In the genomic region with DNA sequence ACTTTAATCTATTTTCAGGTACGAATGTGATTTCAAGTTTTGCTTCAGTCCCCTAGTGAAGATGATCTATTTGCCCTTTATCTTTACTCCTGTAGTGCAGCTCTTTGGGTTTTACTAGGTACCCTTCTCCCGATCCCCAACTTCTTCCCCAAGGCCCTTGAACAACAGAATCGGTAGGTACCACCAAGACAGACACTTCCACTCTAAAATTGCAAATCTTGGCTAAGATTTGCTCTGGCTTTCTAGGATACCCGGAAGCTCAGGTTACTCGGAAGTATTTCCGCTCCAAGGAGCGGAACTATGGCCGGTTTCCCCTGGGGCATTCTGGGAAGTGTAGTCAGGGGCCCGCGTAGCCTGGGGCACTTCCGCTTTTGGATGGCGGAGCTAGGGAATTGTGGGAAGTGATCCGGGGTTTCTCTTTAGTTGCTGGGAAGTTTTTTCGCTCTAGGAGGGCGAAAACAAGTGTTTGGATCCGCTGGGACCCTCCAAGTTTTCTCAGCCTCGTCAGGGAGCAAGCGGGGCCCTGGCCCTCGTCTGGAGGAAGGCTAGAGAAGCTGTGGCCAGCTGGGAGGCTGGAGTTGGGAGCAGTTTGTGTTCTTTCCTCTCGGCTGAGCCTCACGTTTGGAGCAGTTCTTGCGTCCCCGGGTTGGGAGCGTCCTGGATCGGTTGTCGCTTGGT, we compare ENCODE assay signal across 1 cellular context.
A peak's percentile ranks its signal among the peaks of the same experiment; 100 is the strongest.
TF ChIP-seq lines count a peak whose summit lies in the region.

No MANE protein-coding gene starts in this region.

TF ChIP-seq in GM12878, 131 proteins besides CTCF, POLR2A, EP300 and RAD21 (continued from another document and continues in another):
- TF ChIP-seq CHD4 (IDR thresholded peaks at IDR 0.05), result no peak
- TF ChIP-seq, protein P1, sequence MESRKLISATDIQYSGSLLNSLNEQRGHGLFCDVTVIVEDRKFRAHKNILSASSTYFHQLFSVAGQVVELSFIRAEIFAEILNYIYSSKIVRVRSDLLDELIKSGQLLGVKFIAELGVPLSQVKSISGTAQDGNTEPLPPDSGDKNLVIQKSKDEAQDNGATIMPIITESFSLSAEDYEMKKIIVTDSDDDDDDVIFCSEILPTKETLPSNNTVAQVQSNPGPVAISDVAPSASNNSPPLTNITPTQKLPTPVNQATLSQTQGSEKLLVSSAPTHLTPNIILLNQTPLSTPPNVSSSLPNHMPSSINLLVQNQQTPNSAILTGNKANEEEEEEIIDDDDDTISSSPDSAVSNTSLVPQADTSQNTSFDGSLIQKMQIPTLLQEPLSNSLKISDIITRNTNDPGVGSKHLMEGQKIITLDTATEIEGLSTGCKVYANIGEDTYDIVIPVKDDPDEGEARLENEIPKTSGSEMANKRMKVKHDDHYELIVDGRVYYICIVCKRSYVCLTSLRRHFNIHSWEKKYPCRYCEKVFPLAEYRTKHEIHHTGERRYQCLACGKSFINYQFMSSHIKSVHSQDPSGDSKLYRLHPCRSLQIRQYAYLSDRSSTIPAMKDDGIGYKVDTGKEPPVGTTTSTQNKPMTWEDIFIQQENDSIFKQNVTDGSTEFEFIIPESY (IDR thresholded peaks at IDR 0.05), result no peak
- no peak for TF ChIP-seq ZBED1 (IDR thresholded peaks at IDR 0.05; ENCODE audit: borderline replicate concordance)
- TF ChIP-seq CBFB (IDR thresholded peaks at IDR 0.05; ENCODE audit: low read depth), result 0 out of 2 replicates have a peak, but pooled peaks have one; percentile 32
- TF ChIP-seq, protein P2, sequence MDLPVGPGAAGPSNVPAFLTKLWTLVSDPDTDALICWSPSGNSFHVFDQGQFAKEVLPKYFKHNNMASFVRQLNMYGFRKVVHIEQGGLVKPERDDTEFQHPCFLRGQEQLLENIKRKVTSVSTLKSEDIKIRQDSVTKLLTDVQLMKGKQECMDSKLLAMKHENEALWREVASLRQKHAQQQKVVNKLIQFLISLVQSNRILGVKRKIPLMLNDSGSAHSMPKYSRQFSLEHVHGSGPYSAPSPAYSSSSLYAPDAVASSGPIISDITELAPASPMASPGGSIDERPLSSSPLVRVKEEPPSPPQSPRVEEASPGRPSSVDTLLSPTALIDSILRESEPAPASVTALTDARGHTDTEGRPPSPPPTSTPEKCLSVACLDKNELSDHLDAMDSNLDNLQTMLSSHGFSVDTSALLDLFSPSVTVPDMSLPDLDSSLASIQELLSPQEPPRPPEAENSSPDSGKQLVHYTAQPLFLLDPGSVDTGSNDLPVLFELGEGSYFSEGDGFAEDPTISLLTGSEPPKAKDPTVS (IDR thresholded peaks at IDR 0.05; ENCODE audit: low read depth, low read length), result no peak
- TF ChIP-seq GATAD2B (conservative IDR thresholded peaks at IDR 0.05; ENCODE audit: low read depth), result 0 out of 2 replicates have a peak, but pooled peaks have one; percentile 22
- TF ChIP-seq JUND (IDR thresholded peaks at IDR 0.05; ENCODE audit: low read depth, low read length), result no peak
- TF ChIP-seq NBN (IDR thresholded peaks at IDR 0.05), result peak; percentile 55; the same call in 1 of the 2 replicates
- TF ChIP-seq, protein P3, sequence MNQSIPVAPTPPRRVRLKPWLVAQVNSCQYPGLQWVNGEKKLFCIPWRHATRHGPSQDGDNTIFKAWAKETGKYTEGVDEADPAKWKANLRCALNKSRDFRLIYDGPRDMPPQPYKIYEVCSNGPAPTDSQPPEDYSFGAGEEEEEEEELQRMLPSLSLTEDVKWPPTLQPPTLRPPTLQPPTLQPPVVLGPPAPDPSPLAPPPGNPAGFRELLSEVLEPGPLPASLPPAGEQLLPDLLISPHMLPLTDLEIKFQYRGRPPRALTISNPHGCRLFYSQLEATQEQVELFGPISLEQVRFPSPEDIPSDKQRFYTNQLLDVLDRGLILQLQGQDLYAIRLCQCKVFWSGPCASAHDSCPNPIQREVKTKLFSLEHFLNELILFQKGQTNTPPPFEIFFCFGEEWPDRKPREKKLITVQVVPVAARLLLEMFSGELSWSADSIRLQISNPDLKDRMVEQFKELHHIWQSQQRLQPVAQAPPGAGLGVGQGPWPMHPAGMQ (IDR thresholded peaks at IDR 0.05; ENCODE audit: borderline replicate concordance), result no peak
- no peak; the same call in 1 of the 2 replicates for TF ChIP-seq MEF2A (IDR thresholded peaks at IDR 0.05; ENCODE audit: insufficient read depth, low read depth, low read length)
- TF ChIP-seq, protein P4, sequence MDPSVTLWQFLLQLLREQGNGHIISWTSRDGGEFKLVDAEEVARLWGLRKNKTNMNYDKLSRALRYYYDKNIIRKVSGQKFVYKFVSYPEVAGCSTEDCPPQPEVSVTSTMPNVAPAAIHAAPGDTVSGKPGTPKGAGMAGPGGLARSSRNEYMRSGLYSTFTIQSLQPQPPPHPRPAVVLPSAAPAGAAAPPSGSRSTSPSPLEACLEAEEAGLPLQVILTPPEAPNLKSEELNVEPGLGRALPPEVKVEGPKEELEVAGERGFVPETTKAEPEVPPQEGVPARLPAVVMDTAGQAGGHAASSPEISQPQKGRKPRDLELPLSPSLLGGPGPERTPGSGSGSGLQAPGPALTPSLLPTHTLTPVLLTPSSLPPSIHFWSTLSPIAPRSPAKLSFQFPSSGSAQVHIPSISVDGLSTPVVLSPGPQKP (IDR thresholded peaks at IDR 0.05; ENCODE audit: low read depth, low read length), result peak; percentile 95
- no peak for TF ChIP-seq BRCA1 (IDR thresholded peaks at IDR 0.05; ENCODE audit: low read depth, low read length)
- no peak for TF ChIP-seq SMC3 (IDR thresholded peaks at IDR 0.05; ENCODE audit: borderline replicate concordance, low read length)
- TF ChIP-seq, protein P5, sequence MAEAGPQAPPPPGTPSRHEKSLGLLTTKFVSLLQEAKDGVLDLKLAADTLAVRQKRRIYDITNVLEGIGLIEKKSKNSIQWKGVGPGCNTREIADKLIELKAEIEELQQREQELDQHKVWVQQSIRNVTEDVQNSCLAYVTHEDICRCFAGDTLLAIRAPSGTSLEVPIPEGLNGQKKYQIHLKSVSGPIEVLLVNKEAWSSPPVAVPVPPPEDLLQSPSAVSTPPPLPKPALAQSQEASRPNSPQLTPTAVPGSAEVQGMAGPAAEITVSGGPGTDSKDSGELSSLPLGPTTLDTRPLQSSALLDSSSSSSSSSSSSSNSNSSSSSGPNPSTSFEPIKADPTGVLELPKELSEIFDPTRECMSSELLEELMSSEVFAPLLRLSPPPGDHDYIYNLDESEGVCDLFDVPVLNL (IDR thresholded peaks at IDR 0.05; ENCODE audit: low read depth, low read length), result no peak
- TF ChIP-seq, protein P6, sequence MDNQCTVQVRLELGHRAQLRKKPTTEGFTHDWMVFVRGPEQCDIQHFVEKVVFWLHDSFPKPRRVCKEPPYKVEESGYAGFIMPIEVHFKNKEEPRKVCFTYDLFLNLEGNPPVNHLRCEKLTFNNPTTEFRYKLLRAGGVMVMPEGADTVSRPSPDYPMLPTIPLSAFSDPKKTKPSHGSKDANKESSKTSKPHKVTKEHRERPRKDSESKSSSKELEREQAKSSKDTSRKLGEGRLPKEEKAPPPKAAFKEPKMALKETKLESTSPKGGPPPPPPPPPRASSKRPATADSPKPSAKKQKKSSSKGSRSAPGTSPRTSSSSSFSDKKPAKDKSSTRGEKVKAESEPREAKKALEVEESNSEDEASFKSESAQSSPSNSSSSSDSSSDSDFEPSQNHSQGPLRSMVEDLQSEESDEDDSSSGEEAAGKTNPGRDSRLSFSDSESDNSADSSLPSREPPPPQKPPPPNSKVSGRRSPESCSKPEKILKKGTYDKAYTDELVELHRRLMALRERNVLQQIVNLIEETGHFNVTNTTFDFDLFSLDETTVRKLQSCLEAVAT (IDR thresholded peaks at IDR 0.05), result 0 out of 2 replicates have a peak, but pooled peaks have one; percentile 41
- TF ChIP-seq IKZF1 (conservative IDR thresholded peaks at IDR 0.05), result peak; percentile 99
- peak; percentile 83; the same call in 1 of the 2 replicates for TF ChIP-seq POLR2AphosphoS2 (IDR thresholded peaks at IDR 0.05; ENCODE audit: low read depth, low read length)
- TF ChIP-seq, protein P7, sequence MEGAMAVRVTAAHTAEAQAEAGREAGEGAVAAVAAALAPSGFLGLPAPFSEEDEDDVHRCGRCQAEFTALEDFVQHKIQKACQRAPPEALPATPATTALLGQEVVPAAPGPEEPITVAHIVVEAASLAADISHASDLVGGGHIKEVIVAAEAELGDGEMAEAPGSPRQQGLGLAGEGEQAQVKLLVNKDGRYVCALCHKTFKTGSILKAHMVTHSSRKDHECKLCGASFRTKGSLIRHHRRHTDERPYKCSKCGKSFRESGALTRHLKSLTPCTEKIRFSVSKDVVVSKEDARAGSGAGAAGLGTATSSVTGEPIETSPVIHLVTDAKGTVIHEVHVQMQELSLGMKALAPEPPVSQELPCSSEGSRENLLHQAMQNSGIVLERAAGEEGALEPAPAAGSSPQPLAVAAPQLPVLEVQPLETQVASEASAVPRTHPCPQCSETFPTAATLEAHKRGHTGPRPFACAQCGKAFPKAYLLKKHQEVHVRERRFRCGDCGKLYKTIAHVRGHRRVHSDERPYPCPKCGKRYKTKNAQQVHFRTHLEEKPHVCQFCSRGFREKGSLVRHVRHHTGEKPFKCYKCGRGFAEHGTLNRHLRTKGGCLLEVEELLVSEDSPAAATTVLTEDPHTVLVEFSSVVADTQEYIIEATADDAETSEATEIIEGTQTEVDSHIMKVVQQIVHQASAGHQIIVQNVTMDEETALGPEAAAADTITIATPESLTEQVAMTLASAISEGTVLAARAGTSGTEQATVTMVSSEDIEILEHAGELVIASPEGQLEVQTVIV (IDR thresholded peaks at IDR 0.05; ENCODE audit: borderline replicate concordance, partially characterized antibody), result peak; percentile 79
- TF ChIP-seq ZSCAN29 (IDR thresholded peaks at IDR 0.05), result 0 out of 2 replicates have a peak, but pooled peaks have one; percentile 8
- TF ChIP-seq SUZ12 (IDR thresholded peaks at IDR 0.05; ENCODE audit: unreplicated experiment), result no peak
- TF ChIP-seq YBX1 (IDR thresholded peaks at IDR 0.05), result no peak
- TF ChIP-seq TCF7 (IDR thresholded peaks at IDR 0.05; ENCODE audit: borderline replicate concordance), result no peak
- TF ChIP-seq RBBP5 (conservative IDR thresholded peaks at IDR 0.05), result no peak
- TF ChIP-seq, protein P8, sequence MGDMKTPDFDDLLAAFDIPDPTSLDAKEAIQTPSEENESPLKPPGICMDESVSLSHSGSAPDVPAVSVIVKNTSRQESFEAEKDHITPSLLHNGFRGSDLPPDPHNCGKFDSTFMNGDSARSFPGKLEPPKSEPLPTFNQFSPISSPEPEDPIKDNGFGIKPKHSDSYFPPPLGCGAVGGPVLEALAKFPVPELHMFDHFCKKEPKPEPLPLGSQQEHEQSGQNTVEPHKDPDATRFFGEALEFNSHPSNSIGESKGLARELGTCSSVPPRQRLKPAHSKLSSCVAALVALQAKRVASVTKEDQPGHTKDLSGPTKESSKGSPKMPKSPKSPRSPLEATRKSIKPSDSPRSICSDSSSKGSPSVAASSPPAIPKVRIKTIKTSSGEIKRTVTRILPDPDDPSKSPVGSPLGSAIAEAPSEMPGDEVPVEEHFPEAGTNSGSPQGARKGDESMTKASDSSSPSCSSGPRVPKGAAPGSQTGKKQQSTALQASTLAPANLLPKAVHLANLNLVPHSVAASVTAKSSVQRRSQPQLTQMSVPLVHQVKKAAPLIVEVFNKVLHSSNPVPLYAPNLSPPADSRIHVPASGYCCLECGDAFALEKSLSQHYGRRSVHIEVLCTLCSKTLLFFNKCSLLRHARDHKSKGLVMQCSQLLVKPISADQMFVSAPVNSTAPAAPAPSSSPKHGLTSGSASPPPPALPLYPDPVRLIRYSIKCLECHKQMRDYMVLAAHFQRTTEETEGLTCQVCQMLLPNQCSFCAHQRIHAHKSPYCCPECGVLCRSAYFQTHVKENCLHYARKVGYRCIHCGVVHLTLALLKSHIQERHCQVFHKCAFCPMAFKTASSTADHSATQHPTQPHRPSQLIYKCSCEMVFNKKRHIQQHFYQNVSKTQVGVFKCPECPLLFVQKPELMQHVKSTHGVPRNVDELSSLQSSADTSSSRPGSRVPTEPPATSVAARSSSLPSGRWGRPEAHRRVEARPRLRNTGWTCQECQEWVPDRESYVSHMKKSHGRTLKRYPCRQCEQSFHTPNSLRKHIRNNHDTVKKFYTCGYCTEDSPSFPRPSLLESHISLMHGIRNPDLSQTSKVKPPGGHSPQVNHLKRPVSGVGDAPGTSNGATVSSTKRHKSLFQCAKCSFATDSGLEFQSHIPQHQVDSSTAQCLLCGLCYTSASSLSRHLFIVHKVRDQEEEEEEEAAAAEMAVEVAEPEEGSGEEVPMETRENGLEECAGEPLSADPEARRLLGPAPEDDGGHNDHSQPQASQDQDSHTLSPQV (IDR thresholded peaks at IDR 0.05), result no peak
- peak; percentile 71; the same call in 1 of the 2 replicates for TF ChIP-seq TBL1XR1 (IDR thresholded peaks at IDR 0.05; ENCODE audit: low read depth, low read length)
- no peak for TF ChIP-seq BMI1 (IDR thresholded peaks at IDR 0.05; ENCODE audit: borderline replicate concordance)
- TF ChIP-seq RAD51 (IDR thresholded peaks at IDR 0.05), result no peak
- no peak for TF ChIP-seq HDGF (IDR thresholded peaks at IDR 0.05)
- TF ChIP-seq PAX8 (IDR thresholded peaks at IDR 0.05), result no peak
- no peak; the same call in 1 of the 2 replicates for TF ChIP-seq CHD2 (IDR thresholded peaks at IDR 0.05; ENCODE audit: borderline replicate concordance, low read depth, low read length)
- no peak for TF ChIP-seq ESRRA (IDR thresholded peaks at IDR 0.05; ENCODE audit: low read length)
- TF ChIP-seq, protein P9, sequence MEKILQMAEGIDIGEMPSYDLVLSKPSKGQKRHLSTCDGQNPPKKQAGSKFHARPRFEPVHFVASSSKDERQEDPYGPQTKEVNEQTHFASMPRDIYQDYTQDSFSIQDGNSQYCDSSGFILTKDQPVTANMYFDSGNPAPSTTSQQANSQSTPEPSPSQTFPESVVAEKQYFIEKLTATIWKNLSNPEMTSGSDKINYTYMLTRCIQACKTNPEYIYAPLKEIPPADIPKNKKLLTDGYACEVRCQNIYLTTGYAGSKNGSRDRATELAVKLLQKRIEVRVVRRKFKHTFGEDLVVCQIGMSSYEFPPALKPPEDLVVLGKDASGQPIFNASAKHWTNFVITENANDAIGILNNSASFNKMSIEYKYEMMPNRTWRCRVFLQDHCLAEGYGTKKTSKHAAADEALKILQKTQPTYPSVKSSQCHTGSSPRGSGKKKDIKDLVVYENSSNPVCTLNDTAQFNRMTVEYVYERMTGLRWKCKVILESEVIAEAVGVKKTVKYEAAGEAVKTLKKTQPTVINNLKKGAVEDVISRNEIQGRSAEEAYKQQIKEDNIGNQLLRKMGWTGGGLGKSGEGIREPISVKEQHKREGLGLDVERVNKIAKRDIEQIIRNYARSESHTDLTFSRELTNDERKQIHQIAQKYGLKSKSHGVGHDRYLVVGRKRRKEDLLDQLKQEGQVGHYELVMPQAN (conservative IDR thresholded peaks at IDR 0.05), result no peak
- no peak for TF ChIP-seq SMAD1 (IDR thresholded peaks at IDR 0.05; ENCODE audit: low read depth, partially characterized antibody)
- TF ChIP-seq, protein P10, sequence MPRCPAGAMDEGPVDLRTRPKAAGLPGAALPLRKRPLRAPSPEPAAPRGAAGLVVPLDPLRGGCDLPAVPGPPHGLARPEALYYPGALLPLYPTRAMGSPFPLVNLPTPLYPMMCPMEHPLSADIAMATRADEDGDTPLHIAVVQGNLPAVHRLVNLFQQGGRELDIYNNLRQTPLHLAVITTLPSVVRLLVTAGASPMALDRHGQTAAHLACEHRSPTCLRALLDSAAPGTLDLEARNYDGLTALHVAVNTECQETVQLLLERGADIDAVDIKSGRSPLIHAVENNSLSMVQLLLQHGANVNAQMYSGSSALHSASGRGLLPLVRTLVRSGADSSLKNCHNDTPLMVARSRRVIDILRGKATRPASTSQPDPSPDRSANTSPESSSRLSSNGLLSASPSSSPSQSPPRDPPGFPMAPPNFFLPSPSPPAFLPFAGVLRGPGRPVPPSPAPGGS (IDR thresholded peaks at IDR 0.05; ENCODE audit: borderline replicate concordance, insufficient read depth, low read depth, low read length, poor library complexity, severe bottlenecking), result no peak
- TF ChIP-seq BACH1 (IDR thresholded peaks at IDR 0.05; ENCODE audit: borderline replicate concordance), result no peak
- TF ChIP-seq, protein P11, sequence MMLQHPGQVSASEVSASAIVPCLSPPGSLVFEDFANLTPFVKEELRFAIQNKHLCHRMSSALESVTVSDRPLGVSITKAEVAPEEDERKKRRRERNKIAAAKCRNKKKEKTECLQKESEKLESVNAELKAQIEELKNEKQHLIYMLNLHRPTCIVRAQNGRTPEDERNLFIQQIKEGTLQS (IDR thresholded peaks at IDR 0.05; ENCODE audit: borderline replicate concordance, extremely low read depth, low read depth, low read length), result no peak
